ENCODE assay signal across 1 cellular context in genomic region chrX:109856974-109857373, GRCh38.
TF ChIP-seq lines count a peak whose summit lies in the region.

No MANE protein-coding gene starts in this region.

TF ChIP-seq in SK-N-SH treated with all-trans-retinoic acid at 6 μM for 48 hours, 23 proteins besides CTCF, POLR2A, EP300 and RAD21 (continued from another document):
- no peak for TF ChIP-seq ESRRG (CRISPR knock-in tag; IDR thresholded peaks at IDR 0.05)
TF ChIP-seq in SK-N-SH treated with all-trans-retinoic acid at 6 μM for 48 hours: peak in this region for 0.
